In genomic region chr1:77779529-77780281, GRCh38 we compare ENCODE assay signal across 1 cellular context.
TF ChIP-seq lines count a peak whose summit lies in the region.

Gene MIGA1 (plus strand): TSS chr1:77779649. CDS start chr1:77783253, 3,604 bp downstream.

TF ChIP-seq in WTC11, 78 proteins besides CTCF, POLR2A, EP300 and RAD21 (continued from another document and continues in another):
- TF ChIP-seq ZNF281 (CRISPR knock-in tag; IDR thresholded peaks at IDR 0.05) (no peak), RELA (CRISPR knock-in tag; IDR thresholded peaks at IDR 0.05; ENCODE audit: borderline replicate concordance) (no peak), GTF2I (CRISPR knock-in tag; conservative IDR thresholded peaks at IDR 0.05) (no peak), PRDM15 (CRISPR knock-in tag; IDR thresholded peaks at IDR 0.05) (no peak), NR3C1 (CRISPR knock-in tag; conservative IDR thresholded peaks at IDR 0.05; ENCODE audit: low read depth) (no peak), FOXP1 (CRISPR knock-in tag; IDR thresholded peaks at IDR 0.05; ENCODE audit: borderline replicate concordance) (peak; percentile 78; the same call in 1 of the 2 replicates), USF1 (CRISPR knock-in tag; IDR thresholded peaks at IDR 0.05) (no peak), ZNF396 (CRISPR knock-in tag; IDR thresholded peaks at IDR 0.05; ENCODE audit: borderline replicate concordance) (no peak), SMAD3 (CRISPR knock-in tag; IDR thresholded peaks at IDR 0.05; ENCODE audit: borderline replicate concordance) (no peak), ZNF425 (CRISPR knock-in tag; conservative IDR thresholded peaks at IDR 0.05) (no peak), TCF7 (CRISPR knock-in tag; IDR thresholded peaks at IDR 0.05; ENCODE audit: low read depth) (no peak), MXD4 (CRISPR knock-in tag; IDR thresholded peaks at IDR 0.05; ENCODE audit: borderline replicate concordance) (no peak), GRHL2 (CRISPR knock-in tag; IDR thresholded peaks at IDR 0.05; ENCODE audit: insufficient replicate concordance, severe bottlenecking) (no peak), E2F1 (CRISPR knock-in tag; IDR thresholded peaks at IDR 0.05) (no peak), ZBTB43 (CRISPR knock-in tag; IDR thresholded peaks at IDR 0.05) (no peak), ATF1 (CRISPR knock-in tag; IDR thresholded peaks at IDR 0.05) (no peak), E2F5 (CRISPR knock-in tag; IDR thresholded peaks at IDR 0.05) (no peak), ZNF512 (CRISPR knock-in tag; IDR thresholded peaks at IDR 0.05; ENCODE audit: borderline replicate concordance) (no peak), KAT7 (CRISPR knock-in tag; IDR thresholded peaks at IDR 0.05; ENCODE audit: borderline replicate concordance) (no peak), SMAD4 (CRISPR knock-in tag; IDR thresholded peaks at IDR 0.05) (no peak), ARID4B (CRISPR knock-in tag; IDR thresholded peaks at IDR 0.05; ENCODE audit: borderline replicate concordance) (peak; percentile 81; the same call in 1 of the 2 replicates), TEAD1 (CRISPR knock-in tag; IDR thresholded peaks at IDR 0.05) (0 out of 2 replicates have a peak, but pooled peaks have one; percentile 11), GABPB1 (CRISPR knock-in tag; IDR thresholded peaks at IDR 0.05) (peak; percentile 70; the same call in 1 of the 2 replicates), HMGA2 (CRISPR knock-in tag; IDR thresholded peaks at IDR 0.05) (no peak), ZMAT4 (CRISPR knock-in tag; IDR thresholded peaks at IDR 0.05) (no peak), SP1 (CRISPR knock-in tag; conservative IDR thresholded peaks at IDR 0.05) (peak; percentile 44; the same call in 1 of the 2 replicates), ESRRA (CRISPR knock-in tag; IDR thresholded peaks at IDR 0.05; ENCODE audit: borderline replicate concordance) (no peak), FOXK1 (CRISPR knock-in tag; IDR thresholded peaks at IDR 0.05) (no peak), ZNF138 (CRISPR knock-in tag; conservative IDR thresholded peaks at IDR 0.05) (no peak), ZNF317 (CRISPR knock-in tag; IDR thresholded peaks at IDR 0.05; ENCODE audit: borderline replicate concordance, low read depth) (no peak), PRRX2 (CRISPR knock-in tag; IDR thresholded peaks at IDR 0.05) (no peak), E2F4 (CRISPR knock-in tag; IDR thresholded peaks at IDR 0.05; ENCODE audit: borderline replicate concordance, low read depth) (no peak), CREM (CRISPR knock-in tag; IDR thresholded peaks at IDR 0.05) (peak; percentile 47; the same call in 1 of the 2 replicates), ZBTB21 (CRISPR knock-in tag; IDR thresholded peaks at IDR 0.05; ENCODE audit: borderline replicate concordance) (no peak), ATF3 (CRISPR knock-in tag; conservative IDR thresholded peaks at IDR 0.05) (no peak), NFE2L1 (CRISPR knock-in tag; IDR thresholded peaks at IDR 0.05) (no peak)
